In genomic region chr2:226649871-226650660, GRCh38 we compare ENCODE assay signal across 8 cellular contexts.
DNase-seq lines count a peak whose midpoint lies in the region; ATAC-seq and TF ChIP-seq lines count a peak whose summit lies in the region.

No MANE protein-coding gene starts in this region.

- H3K27ac Mint-ChIP-seq in activated CD4-positive, alpha-beta T cell treated with anti-CD3 and anti-CD28 coated beads for 36 hours, result peak overlapping the region; percentile 43

- DNase-seq in GM03348 (ENCODE audit: low spot score), result peak; percentile 80
- DNase-seq in HCEC 1CT, result peak; percentile 100
- DNase-seq in LoVo (ENCODE audit: low spot score), result peak; percentile 96
- peak; percentile 65 for DNase-seq in activated CD4-positive, alpha-beta T cell treated with anti-CD3 and anti-CD28 coated beads for 36 hours
- DNase-seq in dermis blood vessel endothelial cell, result peak; percentile 83
- DNase-seq in lower leg skin (ENCODE audit: low spot score in 2 of 2), result peak; percentile 91 to 92
- DNase-seq in stimulated activated CD8-positive, alpha-beta memory T cell treated with anti-CD3 and anti-CD28 coated beads, Interleukin-12 subunit alpha, Interleukin-12 subunit beta, amount 100 ng/mL, for 1 hour (ENCODE audit: low read depth), result peak; percentile 4
- DNase-seq in NCI-H1092 treated with DMSO at 0.1 percent for 48 hours (lab: John Stamatoyannopoulos, UW), result no peak

- H3K4me1 Mint-ChIP-seq in activated CD4-positive, alpha-beta T cell treated with anti-CD3 and anti-CD28 coated beads for 36 hours, result peaks cover 20% of the 10 kb centered on the region

- no peak overlapping the region for H3K4me3 ChIP-seq in lower leg skin (ENCODE audit: low read depth, poor library complexity, severe bottlenecking)

- no peak for TF ChIP-seq POLR2A in lower leg skin (IDR thresholded peaks at IDR 0.05)

- POLR2A ChIA-PET in activated CD4-positive, alpha-beta T cell treated with anti-CD3 and anti-CD28 coated beads for 36 hours (lab: Charles Lee), result no interaction called here

- peaks cover 14% of the 10 kb centered on the region for H3K36me3 Mint-ChIP-seq in activated CD4-positive, alpha-beta T cell treated with anti-CD3 and anti-CD28 coated beads for 36 hours (ENCODE audit: low read depth)

- no peak for TF ChIP-seq CTCF in lower leg skin (IDR thresholded peaks at IDR 0.05)

- no peak overlapping the region for H3K4me3 Mint-ChIP-seq in activated CD4-positive, alpha-beta T cell treated with anti-CD3 and anti-CD28 coated beads for 36 hours

- intact Hi-C loops in activated CD4-positive, alpha-beta T cell treated with anti-CD3 and anti-CD28 coated beads for 36 hours (cut with DNase I, micrococcal nuclease), result loop anchor here in 1 of 2 experiments (10.0 kb wide), 1 partner anchor 335 kb away; no protein-coding TSS in a partner anchor
- intact Hi-C loops in lower leg skin (cut with DNase I; ENCODE audit: low total_unique reads), result no loop called here

- CTCF ChIA-PET in activated CD4-positive, alpha-beta T cell treated with anti-CD3 and anti-CD28 coated beads for 36 hours (lab: Charles Lee), result no interaction called here

- 9 to 11% methylated on average over 13 of the region's 13 CpGs for WGBS in lower leg skin, 2 donors

- H3K27me3 Mint-ChIP-seq in activated CD4-positive, alpha-beta T cell treated with anti-CD3 and anti-CD28 coated beads for 36 hours, result peaks cover 4% of the 10 kb centered on the region

- peaks cover 9% of the 10 kb centered on the region for H3K9me3 Mint-ChIP-seq in activated CD4-positive, alpha-beta T cell treated with anti-CD3 and anti-CD28 coated beads for 36 hours (ENCODE audit: low read depth)

- ATAC-seq in activated CD4-positive, alpha-beta T cell treated with anti-CD3 and anti-CD28 coated beads for 36 hours, result peak; percentile 97
